ENCODE assay signal across 22 cellular contexts in the genomic region with DNA sequence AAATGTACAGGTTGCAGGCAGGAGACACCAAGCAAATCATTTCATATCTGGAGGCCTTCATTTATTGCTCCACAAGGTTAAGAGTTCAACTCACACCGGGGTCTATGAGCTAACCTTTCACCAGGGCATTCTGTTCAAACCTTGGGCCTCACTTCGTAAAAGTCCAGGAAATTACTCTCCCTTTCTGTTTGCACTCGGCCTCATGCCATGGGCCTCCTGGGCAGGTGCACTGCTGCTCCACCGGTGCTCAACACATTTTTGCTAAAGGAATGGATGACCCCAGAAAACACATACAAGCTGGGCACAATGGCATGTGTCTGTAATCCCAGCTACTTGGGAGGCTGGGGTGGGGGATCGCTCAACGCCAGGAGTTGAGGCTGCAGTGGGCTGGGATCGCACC. TPM values are rescaled to one million over a fixed set of nuclear protein-coding genes. Genes with fewer than 3 reads are reported as not detected.
DNase-seq lines count a peak whose midpoint lies in the region; TF ChIP-seq lines count a peak whose summit lies in the region.
"Had no signal": no experiment of that assay in that cellular context is flagged by ENCODE, and none has a peak within 500 bp of the region (broad histone marks: within the 10 kb centered on the region; RNA-seq: fewer than 3 reads in every experiment).

No MANE protein-coding gene starts in this region.

- H4K20me1 ChIP-seq in DOHH2 (ENCODE audit: control insufficient read depth, insufficient read depth, low read depth, low read length): no peaks in the 10 kb centered on the region
- no peaks in the 10 kb centered on the region for H4K20me1 ChIP-seq in OCI-LY7 (ENCODE audit: insufficient read depth, low read length)

- POLR2A ChIA-PET in OCI-LY7 (lab: Charles Lee): interaction anchor here (0.6 to 1.3 kb wide), 4 partner anchors 10 to 759 kb away, joined by 3 to 5 read pairs (median 4); no protein-coding TSS in a partner anchor

- H3K4me1 ChIP-seq in DOHH2 (ENCODE audit: control insufficient read depth, low read length) (peaks cover 89% of the 10 kb centered on the region), OCI-LY7 (ENCODE audit: insufficient read depth, low read length, poor library complexity, severe bottlenecking) (peaks cover 88% of the 10 kb centered on the region)

- H3K79me2 ChIP-seq in DOHH2 (ENCODE audit: control insufficient read depth, low read length) (peaks cover 6% of the 10 kb centered on the region; the same call in 1 of the 2 replicates), OCI-LY7 (ENCODE audit: insufficient read depth, low read depth, low read length) (peaks cover 6% of the 10 kb centered on the region; the same call in 1 of the 2 replicates)

- peak overlapping the region; percentile 4 for H3K27ac Mint-ChIP-seq in nephron progenitor cell
- H3K27ac Mint-ChIP-seq: CD4-positive, alpha-beta T cell; GM23338 had no signal

- H3K9me3 Mint-ChIP-seq in nephron progenitor cell: no peaks in the 10 kb centered on the region
- H3K9me3 Mint-ChIP-seq: CD4-positive, alpha-beta T cell had no signal

- H3K27ac ChIP-seq in DOHH2 (ENCODE audit: low read depth, low read length) (peak overlapping the region; percentile 92), OCI-LY7 (ENCODE audit: low read depth, low read length, poor library complexity, severe bottlenecking) (peak overlapping the region; percentile 93)
- H3K27ac ChIP-seq: SK-N-MC had no signal

- H3K9me3 ChIP-seq in DOHH2 (ENCODE audit: control insufficient read depth, insufficient read depth, low read length) (no peaks in the 10 kb centered on the region), OCI-LY7 (ENCODE audit: low read length) (no peaks in the 10 kb centered on the region)
- H3K9me3 ChIP-seq: Caco-2 had no signal

- H3K9me2 ChIP-seq in DOHH2 (replicated peaks; ENCODE audit: control insufficient read depth, low read length): no peaks in the 10 kb centered on the region
- no peaks in the 10 kb centered on the region for H3K9me2 ChIP-seq in OCI-LY7 (ENCODE audit: insufficient read depth, low read length)

- H3K4me2 ChIP-seq in DOHH2 (ENCODE audit: low read length): peak overlapping the region; percentile 77
- peak overlapping the region; percentile 57 for H3K4me2 ChIP-seq in OCI-LY7 (ENCODE audit: low read length)
- H3K4me2 ChIP-seq: GM23338 had no signal

- no peak overlapping the region for H2AFZ ChIP-seq in OCI-LY7 (ENCODE audit: low read length)

- H3K4me3 ChIP-seq in DOHH2 (ENCODE audit: low read length) (peak overlapping the region; percentile 65), OCI-LY7 (ENCODE audit: low read depth, low read length, poor library complexity, severe bottlenecking) (peak overlapping the region; percentile 42)
- H3K4me3 ChIP-seq: GM23338, SK-N-MC had no signal

- TF ChIP-seq CTCF in DOHH2 (IDR thresholded peaks at IDR 0.05; ENCODE audit: low read depth, low read length, poor library complexity, severe bottlenecking) (no peak), OCI-LY7 (conservative IDR thresholded peaks at IDR 0.05; ENCODE audit: low read length) (no peak), nephron progenitor cell (IDR thresholded peaks at IDR 0.05) (no peak)

- CTCF ChIA-PET in OCI-LY7 (lab: Charles Lee; ENCODE audit: unreplicated experiment): no interaction called here

- DNase-seq in OCI-LY7 (ENCODE audit: low spot score) (peak; percentile 39), nephron progenitor cell (no peak), RKO (ENCODE audit: low spot score) (no peak), NCI-H2196 treated with DMSO at 0.1 percent for 48 hours (lab: John Stamatoyannopoulos, UW; ENCODE audit: unreplicated experiment) (no peak), Kasumi-1 (lab: John Stamatoyannopoulos, UW) (no peak)
- no peak for DNase-seq in activated effector memory CD4-positive, alpha-beta T cell treated with anti-CD3 and anti-CD28 coated beads, Interleukin-2, amount 50 U/mL, for 16 hours
- DNase-seq: AML-193; Caco-2; CD4-positive, alpha-beta T cell; DMS153; GF-D8; IMR-90; MM.1S; NCI-H1105; NCI-H2081; NCI-H2171 treated with DMSO at 0.1 percent for 48 hours; NCI-H446 treated with DMSO at 0.1 percent for 48 hours; NCI-H69; Right ventricle myocardium superior had no signal

- BruUV-seq in OCI-LY7 (replicated peaks; lab: Mats Ljungman, UMichigan): no TSS peak

- intact Hi-C loops in OCI-LY7 (cut with micrococcal nuclease; ENCODE audit: unreplicated experiment): loop anchor here (5.0 kb wide), 1 partner anchor 181 kb away; no protein-coding TSS in a partner anchor

- H3K36me3 ChIP-seq in DOHH2 (ENCODE audit: control insufficient read depth, low read length): no peaks in the 10 kb centered on the region; the same call in 1 of the 2 replicates
- H3K36me3 ChIP-seq in OCI-LY7 (ENCODE audit: insufficient read depth, low read length): no peaks in the 10 kb centered on the region

- H3K4me1 Mint-ChIP-seq in nephron progenitor cell: peaks cover 49% of the 10 kb centered on the region

- peaks cover 43% of the 10 kb centered on the region for H3F3A ChIP-seq in DOHH2 (ENCODE audit: control insufficient read depth, insufficient read depth)

- no peaks in the 10 kb centered on the region for H3K27me3 ChIP-seq in DOHH2 (ENCODE audit: control insufficient read depth, low read length)

- no peak overlapping the region for H3K4me3 Mint-ChIP-seq in nephron progenitor cell
- H3K4me3 Mint-ChIP-seq: CD4-positive, alpha-beta T cell; GM23338 had no signal

- peaks cover 7% of the 10 kb centered on the region for H3K27me3 Mint-ChIP-seq in nephron progenitor cell (ENCODE audit: low read depth, poor library complexity)
- H3K27me3 Mint-ChIP-seq: CD4-positive, alpha-beta T cell had no signal

- H3K36me3 Mint-ChIP-seq in nephron progenitor cell (ENCODE audit: low read depth): no peaks in the 10 kb centered on the region

RNA-seq across cellular contexts. Expression of a gene that starts 16.6 kb away (rescaled TPM):
- total RNA-seq in OCI-LY7 (2014; rRNA removed; shearing (Covaris generic)): 125 and 137 TPM in 2 replicates
- total RNA-seq in OCI-LY7 (2022): 149 and 172 TPM in 2 replicates

RNA-seq across cellular contexts. Expression of a gene that starts 17.6 kb away (rescaled TPM):
- total RNA-seq in OCI-LY7 (2014; rRNA removed; shearing (Covaris generic)): 93.9 and 98.0 TPM in 2 replicates
- 36.4 and 39.5 TPM in 2 replicates for total RNA-seq in OCI-LY7 (2022)
